Comparison of ENCODE assay signal across 12 cellular contexts in genomic region chr15:29935296-29936020, GRCh38.
DNase-seq lines count a peak whose midpoint lies in the region; TF ChIP-seq lines count a peak whose summit lies in the region.
"Had no signal": no experiment of that assay in that cellular context is flagged by ENCODE, and none has a peak within 500 bp of the region (broad histone marks: within the 10 kb centered on the region; RNA-seq: fewer than 3 reads in every experiment).

No MANE protein-coding gene starts in this region.

- H3K4me3 Mint-ChIP-seq in HFFc6 = no peak overlapping the region; the same call in 1 of the 2 replicates
- H3K4me3 Mint-ChIP-seq: activated CD4-positive, alpha-beta memory T cell treated with anti-CD3 and anti-CD28 coated beads for 36 hours; CD8-positive, alpha-beta T cell; stimulated activated naive CD8-positive, alpha-beta T cell treated with anti-CD3 and anti-CD28 coated beads, Interleukin-15, amount 100 ng/mL, for 72 hours had no signal

- TF ChIP-seq EP300 in sigmoid colon (IDR thresholded peaks at IDR 0.05) = no peak

- BruUV-seq in A673 (replicated peaks; lab: Mats Ljungman, UMichigan) = no TSS peak

- H3K27me3 ChIP-seq in A673 (replicated peaks; ENCODE audit: insufficient read depth, low read depth, low read length, poor library complexity) (peaks cover 7% of the 10 kb centered on the region), brain microvascular endothelial cell (replicated peaks) (no peaks in the 10 kb centered on the region), tibial artery (peaks cover 0 to 5% of the 10 kb centered on the region in 2 donors), sigmoid colon (no peaks in the 10 kb centered on the region)

- H3K9me3 ChIP-seq in A673 (ENCODE audit: low read depth, low read length, poor library complexity, severe bottlenecking) (no peaks in the 10 kb centered on the region), tibial artery (no peaks in the 10 kb centered on the region), sigmoid colon (no peaks in the 10 kb centered on the region)

- H3K4me3 ChIP-seq in A673 (ENCODE audit: low read depth, low read length, poor library complexity, severe bottlenecking) (no peak overlapping the region), brain microvascular endothelial cell (ENCODE audit: low read depth, low read length) (no peak overlapping the region), tibial artery (no peak overlapping the region), sigmoid colon (no peak overlapping the region)

- no peaks in the 10 kb centered on the region for H3K27me3 Mint-ChIP-seq in HFFc6 (ENCODE audit: insufficient read depth)

- in situ Hi-C loops in brain microvascular endothelial cell (cut with HindIII; ENCODE audit: low pct_ligation_motif_present, low sequenced_read_pairs) = loop anchor here (25.0 kb wide), 1 partner anchor 152 kb away; the partner anchor contains the start of gene GOLGA8J

- intact Hi-C loops in A673 (cut with micrococcal nuclease; ENCODE audit: unreplicated experiment) = no loop called here
- intact Hi-C loops in tibial artery (cut with DNase I; ENCODE audit: low total_unique reads) = no loop called here
- intact Hi-C loops in sigmoid colon (cut with DNase I) = no loop called here

- H3K4me1 ChIP-seq in A673 (ENCODE audit: insufficient read depth, low read length, poor library complexity, severe bottlenecking) = no peaks in the 10 kb centered on the region
- no peaks in the 10 kb centered on the region for H3K4me1 ChIP-seq in tibial artery
- no peaks in the 10 kb centered on the region for H3K4me1 ChIP-seq in sigmoid colon

- H3K36me3 Mint-ChIP-seq in HFFc6 (ENCODE audit: low read depth) = peaks cover 13% of the 10 kb centered on the region
- H3K36me3 Mint-ChIP-seq: activated CD4-positive, alpha-beta memory T cell treated with anti-CD3 and anti-CD28 coated beads for 36 hours; CD8-positive, alpha-beta T cell had no signal

- TF ChIP-seq CTCF in A673 (conservative IDR thresholded peaks at IDR 0.05; ENCODE audit: low read depth, low read length) (peak; percentile 51), HFFc6 (IDR thresholded peaks at IDR 0.05) (peak; percentile 45; the same call in 1 of the 2 replicates), brain microvascular endothelial cell (IDR thresholded peaks at IDR 0.05; ENCODE audit: low read depth, low read length, missing control alignments) (peak; percentile 45), tibial artery (IDR thresholded peaks at IDR 0.05) (peak in 1 of 2 experiments; percentile 6), sigmoid colon (IDR thresholded peaks at IDR 0.05) (no peak)

- 85 to 87% methylated on average over 3 of the region's 3 CpGs for WGBS in sigmoid colon, 2 donors

- H3K27ac ChIP-seq in A673 (ENCODE audit: low read depth, low read length, poor library complexity, severe bottlenecking) = no peak overlapping the region
- no peak overlapping the region for H3K27ac ChIP-seq in brain microvascular endothelial cell
- no peak overlapping the region for H3K27ac ChIP-seq in tibial artery
- no peak overlapping the region for H3K27ac ChIP-seq in sigmoid colon

- peaks cover 66% of the 10 kb centered on the region for H3K4me1 Mint-ChIP-seq in HFFc6 (ENCODE audit: low read depth)
- H3K4me1 Mint-ChIP-seq: stimulated activated naive CD8-positive, alpha-beta T cell treated with anti-CD3 and anti-CD28 coated beads, Interleukin-15, amount 100 ng/mL, for 72 hours had no signal

- CTCF ChIA-PET in A673 (lab: Charles Lee) = interaction anchor here (0.6 to 1.8 kb wide), 2 partner anchors 74 to 188 kb away, joined by 4 to 6 read pairs; no protein-coding TSS in a partner anchor

- H3K36me3 ChIP-seq in A673 (ENCODE audit: insufficient read depth, low read length, poor library complexity, severe bottlenecking) (no peaks in the 10 kb centered on the region), brain microvascular endothelial cell (replicated peaks) (no peaks in the 10 kb centered on the region), tibial artery (no peaks in the 10 kb centered on the region), sigmoid colon (no peaks in the 10 kb centered on the region)

- peaks cover 11% of the 10 kb centered on the region for H3K9me3 Mint-ChIP-seq in HFFc6
- H3K9me3 Mint-ChIP-seq: activated CD4-positive, alpha-beta memory T cell treated with anti-CD3 and anti-CD28 coated beads for 36 hours; CD8-positive, alpha-beta T cell; stimulated activated naive CD8-positive, alpha-beta T cell treated with anti-CD3 and anti-CD28 coated beads, Interleukin-15, amount 100 ng/mL, for 72 hours had no signal

- POLR2A ChIA-PET in A673 (lab: Charles Lee; ENCODE audit: low non-redundant PET) = no interaction called here

- peak; percentile 21 for DNase-seq in A673 (ENCODE audit: low spot score)
- DNase-seq in HFFc6 = no peak
- DNase-seq in brain microvascular endothelial cell = no peak
- peak; percentile 40 for DNase-seq in kidney tubule cell (ENCODE audit: low spot score)
- no peak for DNase-seq in tibial artery
- DNase-seq in amniotic stem cell (lab: John Stamatoyannopoulos, UW) = no peak
- DNase-seq in COR-L47 (lab: John Stamatoyannopoulos, UW) = no peak
- DNase-seq in sigmoid colon = no peak
- DNase-seq: activated CD4-positive, alpha-beta memory T cell treated with anti-CD3 and anti-CD28 coated beads for 36 hours; CD8-positive, alpha-beta T cell; NCI-H187 treated with DMSO at 0.1 percent for 48 hours had no signal

- no peak for TF ChIP-seq POLR2A in sigmoid colon (IDR thresholded peaks at IDR 0.05)

- H3K27ac Mint-ChIP-seq in HFFc6 = no peak overlapping the region; the same call in 1 of the 2 replicates
- H3K27ac Mint-ChIP-seq: activated CD4-positive, alpha-beta memory T cell treated with anti-CD3 and anti-CD28 coated beads for 36 hours; CD8-positive, alpha-beta T cell; stimulated activated naive CD8-positive, alpha-beta T cell treated with anti-CD3 and anti-CD28 coated beads, Interleukin-15, amount 100 ng/mL, for 72 hours had no signal

Comparison
In these comparisons a context has a peak if more than half of its experiments do, and no peak if none do; other contexts are left out.
1. DNase-seq: peak in A673 (single experiment) and kidney tubule cell (single experiment); none in HFFc6 (single experiment), brain microvascular endothelial cell (single experiment), tibial artery (0 of 2), amniotic stem cell (single experiment), COR-L47 (single experiment) and sigmoid colon (single experiment).
2. CTCF ChIP-seq: peak in A673 (single experiment), HFFc6 (single experiment) and brain microvascular endothelial cell (single experiment); none in sigmoid colon (0 of 4).